In the genomic region with DNA sequence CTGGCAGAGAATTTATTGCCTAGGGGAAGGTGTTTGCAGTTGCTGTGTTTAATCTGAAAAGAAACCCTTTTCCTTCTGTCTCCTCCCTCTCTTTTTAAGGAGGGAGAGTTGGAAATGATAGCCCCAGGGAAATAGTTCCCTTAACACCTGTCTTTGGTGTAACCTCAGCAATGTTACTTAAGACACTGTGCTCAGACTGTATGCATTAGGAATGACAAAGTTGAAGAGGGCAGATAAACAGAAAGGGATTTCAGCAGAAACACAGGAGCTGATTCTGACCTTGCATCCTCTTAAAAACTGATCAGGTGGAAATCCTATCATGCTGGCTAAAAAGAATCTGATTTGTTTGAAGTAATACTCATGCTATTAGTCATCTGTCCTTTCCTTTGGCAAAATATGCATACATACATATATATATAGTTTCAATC, we compare ENCODE assay signal across 16 cellular contexts.
DNase-seq lines count a peak whose midpoint lies in the region; ATAC-seq and TF ChIP-seq lines count a peak whose summit lies in the region.
"Had no signal": no experiment of that assay in that cellular context is flagged by ENCODE, and none has a peak within 500 bp of the region (broad histone marks: within the 10 kb centered on the region; RNA-seq: fewer than 3 reads in every experiment).

No MANE protein-coding gene starts in this region.

- H3K27me3 Mint-ChIP-seq in WTC11 (ENCODE audit: low read depth): peaks cover 11% of the 10 kb centered on the region
- H3K27me3 Mint-ChIP-seq: CD4-positive, alpha-beta memory T cell had no signal

- H2BK5ac ChIP-seq in trophoblast cell (ENCODE audit: low read depth, low read length, poor library complexity): no peak overlapping the region

- H2AFZ ChIP-seq in trophoblast cell (ENCODE audit: insufficient read depth, low read length, poor library complexity): no peak overlapping the region

- H3K9me3 ChIP-seq in trophoblast cell (ENCODE audit: insufficient read depth, low read depth, low read length): no peaks in the 10 kb centered on the region

- no peak overlapping the region for H3K4me3 Mint-ChIP-seq in WTC11
- H3K4me3 Mint-ChIP-seq: CD4-positive, alpha-beta memory T cell had no signal

- no peak overlapping the region for H3K18ac ChIP-seq in trophoblast cell (ENCODE audit: low read length)

- no peak overlapping the region for H3K4ac ChIP-seq in trophoblast cell (ENCODE audit: low read depth, low read length)

- peaks cover 26% of the 10 kb centered on the region for H3K36me3 Mint-ChIP-seq in WTC11
- H3K36me3 Mint-ChIP-seq: CD4-positive, alpha-beta memory T cell had no signal

- ATAC-seq in WTC11: peak; percentile 52
- ATAC-seq: left ventricle myocardium superior had no signal

- no peaks in the 10 kb centered on the region for H3K36me3 ChIP-seq in trophoblast cell (ENCODE audit: control insufficient read depth in 1 of 2, insufficient read depth in 2 of 2, low read length in 2 of 2)

- H2AK5ac ChIP-seq in trophoblast cell (ENCODE audit: low read length): no peak overlapping the region

- H3K79me2 ChIP-seq in trophoblast cell (ENCODE audit: control insufficient read depth, insufficient read depth, low read length, poor library complexity): no peaks in the 10 kb centered on the region

- CTCF ChIA-PET in WTC11 (lab: Charles Lee): no interaction called here

- POLR2A ChIA-PET in WTC11 (lab: Charles Lee): no interaction called here

- H3K4me3 ChIP-seq in trophoblast cell (ENCODE audit: low read depth, low read length): no peak overlapping the region

- peaks cover 0 to 2% of the 10 kb centered on the region in 2 experiments for H3K4me1 ChIP-seq in trophoblast cell (ENCODE audit: control insufficient read depth in 1 of 2, insufficient read depth in 2 of 2, low read length in 2 of 2)

- H4K91ac ChIP-seq in trophoblast cell (ENCODE audit: low read depth, low read length): no peak overlapping the region

- no peak overlapping the region for H3K14ac ChIP-seq in trophoblast cell (ENCODE audit: low read length)

- no peak overlapping the region for H3K27ac ChIP-seq in trophoblast cell (ENCODE audit: low read depth, low read length)

- H3K4me1 Mint-ChIP-seq in WTC11: peaks cover 1% of the 10 kb centered on the region
- H3K4me1 Mint-ChIP-seq: CD4-positive, alpha-beta memory T cell had no signal

- H3K9ac ChIP-seq in trophoblast cell (ENCODE audit: low read length): no peak overlapping the region

- H4K12ac ChIP-seq in trophoblast cell (ENCODE audit: low read depth, low read length): no peak overlapping the region

- H3K9me3 Mint-ChIP-seq in WTC11: peaks cover 28% of the 10 kb centered on the region

- H2BK12ac ChIP-seq in trophoblast cell (ENCODE audit: low read length): no peak overlapping the region

- no peak for TF ChIP-seq CTCF in WTC11 (IDR thresholded peaks at IDR 0.05)

- no peak overlapping the region for H4K8ac ChIP-seq in trophoblast cell (ENCODE audit: low read depth, low read length)

- H3K27me3 ChIP-seq in trophoblast cell (ENCODE audit: insufficient read depth, low read length): no peaks in the 10 kb centered on the region

- DNase-seq in NCI-H748 (lab: John Stamatoyannopoulos, UW; ENCODE audit: unreplicated experiment) (peak; percentile 16), NCI-H748 treated with DMSO at 0.1 percent for 48 hours (lab: John Stamatoyannopoulos, UW) (no peak), HT1080 (ENCODE audit: low read depth) (peak; percentile 24), WTC11 (ENCODE audit: low spot score) (no peak), trophoblast cell (peak; percentile 61 to 93), NOMO-1 (lab: John Stamatoyannopoulos, UW; ENCODE audit: unreplicated experiment in 2 of 2) (no peak), germinal center (ENCODE audit: low spot score) (no peak)
- DNase-seq in effector CD4-positive, alpha-beta T cell: no peak
- DNase-seq: CD4-positive, alpha-beta memory T cell; central memory CD4-positive, alpha-beta T cell; effector CD8-positive, alpha-beta T cell; GDM1; hypothalamus; left ventricle myocardium superior; NCI-H1048; stimulated activated CD4-positive, alpha-beta T cell treated with anti-CD3 and anti-CD28 coated beads, Interleukin-2, amount 100 ng/mL, for 48 hours had no signal

- peaks cover 2% of the 10 kb centered on the region for H3K79me1 ChIP-seq in trophoblast cell (ENCODE audit: low read length)

- no peak overlapping the region for H3K23ac ChIP-seq in trophoblast cell (ENCODE audit: low read length)

- H3K4me2 ChIP-seq in trophoblast cell (ENCODE audit: low read length): no peak overlapping the region

- H3K27ac Mint-ChIP-seq in WTC11: no peak overlapping the region
- H3K27ac Mint-ChIP-seq: CD4-positive, alpha-beta memory T cell had no signal

- H2BK120ac ChIP-seq in trophoblast cell (ENCODE audit: insufficient read depth, low read length, poor library complexity): no peak overlapping the region

TF ChIP-seq in WTC11, 78 proteins besides CTCF, POLR2A, EP300 and RAD21 (continues in another document):
- TF ChIP-seq, protein P1, sequence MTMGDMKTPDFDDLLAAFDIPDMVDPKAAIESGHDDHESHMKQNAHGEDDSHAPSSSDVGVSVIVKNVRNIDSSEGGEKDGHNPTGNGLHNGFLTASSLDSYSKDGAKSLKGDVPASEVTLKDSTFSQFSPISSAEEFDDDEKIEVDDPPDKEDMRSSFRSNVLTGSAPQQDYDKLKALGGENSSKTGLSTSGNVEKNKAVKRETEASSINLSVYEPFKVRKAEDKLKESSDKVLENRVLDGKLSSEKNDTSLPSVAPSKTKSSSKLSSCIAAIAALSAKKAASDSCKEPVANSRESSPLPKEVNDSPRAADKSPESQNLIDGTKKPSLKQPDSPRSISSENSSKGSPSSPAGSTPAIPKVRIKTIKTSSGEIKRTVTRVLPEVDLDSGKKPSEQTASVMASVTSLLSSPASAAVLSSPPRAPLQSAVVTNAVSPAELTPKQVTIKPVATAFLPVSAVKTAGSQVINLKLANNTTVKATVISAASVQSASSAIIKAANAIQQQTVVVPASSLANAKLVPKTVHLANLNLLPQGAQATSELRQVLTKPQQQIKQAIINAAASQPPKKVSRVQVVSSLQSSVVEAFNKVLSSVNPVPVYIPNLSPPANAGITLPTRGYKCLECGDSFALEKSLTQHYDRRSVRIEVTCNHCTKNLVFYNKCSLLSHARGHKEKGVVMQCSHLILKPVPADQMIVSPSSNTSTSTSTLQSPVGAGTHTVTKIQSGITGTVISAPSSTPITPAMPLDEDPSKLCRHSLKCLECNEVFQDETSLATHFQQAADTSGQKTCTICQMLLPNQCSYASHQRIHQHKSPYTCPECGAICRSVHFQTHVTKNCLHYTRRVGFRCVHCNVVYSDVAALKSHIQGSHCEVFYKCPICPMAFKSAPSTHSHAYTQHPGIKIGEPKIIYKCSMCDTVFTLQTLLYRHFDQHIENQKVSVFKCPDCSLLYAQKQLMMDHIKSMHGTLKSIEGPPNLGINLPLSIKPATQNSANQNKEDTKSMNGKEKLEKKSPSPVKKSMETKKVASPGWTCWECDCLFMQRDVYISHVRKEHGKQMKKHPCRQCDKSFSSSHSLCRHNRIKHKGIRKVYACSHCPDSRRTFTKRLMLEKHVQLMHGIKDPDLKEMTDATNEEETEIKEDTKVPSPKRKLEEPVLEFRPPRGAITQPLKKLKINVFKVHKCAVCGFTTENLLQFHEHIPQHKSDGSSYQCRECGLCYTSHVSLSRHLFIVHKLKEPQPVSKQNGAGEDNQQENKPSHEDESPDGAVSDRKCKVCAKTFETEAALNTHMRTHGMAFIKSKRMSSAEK (CRISPR knock-in tag; IDR thresholded peaks at IDR 0.05; ENCODE audit: borderline replicate concordance): no peak
- TF ChIP-seq, protein P2, sequence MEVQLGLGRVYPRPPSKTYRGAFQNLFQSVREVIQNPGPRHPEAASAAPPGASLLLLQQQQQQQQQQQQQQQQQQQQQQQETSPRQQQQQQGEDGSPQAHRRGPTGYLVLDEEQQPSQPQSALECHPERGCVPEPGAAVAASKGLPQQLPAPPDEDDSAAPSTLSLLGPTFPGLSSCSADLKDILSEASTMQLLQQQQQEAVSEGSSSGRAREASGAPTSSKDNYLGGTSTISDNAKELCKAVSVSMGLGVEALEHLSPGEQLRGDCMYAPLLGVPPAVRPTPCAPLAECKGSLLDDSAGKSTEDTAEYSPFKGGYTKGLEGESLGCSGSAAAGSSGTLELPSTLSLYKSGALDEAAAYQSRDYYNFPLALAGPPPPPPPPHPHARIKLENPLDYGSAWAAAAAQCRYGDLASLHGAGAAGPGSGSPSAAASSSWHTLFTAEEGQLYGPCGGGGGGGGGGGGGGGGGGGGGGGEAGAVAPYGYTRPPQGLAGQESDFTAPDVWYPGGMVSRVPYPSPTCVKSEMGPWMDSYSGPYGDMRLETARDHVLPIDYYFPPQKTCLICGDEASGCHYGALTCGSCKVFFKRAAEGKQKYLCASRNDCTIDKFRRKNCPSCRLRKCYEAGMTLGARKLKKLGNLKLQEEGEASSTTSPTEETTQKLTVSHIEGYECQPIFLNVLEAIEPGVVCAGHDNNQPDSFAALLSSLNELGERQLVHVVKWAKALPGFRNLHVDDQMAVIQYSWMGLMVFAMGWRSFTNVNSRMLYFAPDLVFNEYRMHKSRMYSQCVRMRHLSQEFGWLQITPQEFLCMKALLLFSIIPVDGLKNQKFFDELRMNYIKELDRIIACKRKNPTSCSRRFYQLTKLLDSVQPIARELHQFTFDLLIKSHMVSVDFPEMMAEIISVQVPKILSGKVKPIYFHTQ (CRISPR knock-in tag; IDR thresholded peaks at IDR 0.05): no peak
- no peak for TF ChIP-seq FOXP1 (CRISPR knock-in tag; IDR thresholded peaks at IDR 0.05; ENCODE audit: borderline replicate concordance)
- TF ChIP-seq IRF2 (CRISPR knock-in tag; IDR thresholded peaks at IDR 0.05; ENCODE audit: borderline replicate concordance, low read depth): no peak

Comparison
In these comparisons a context has a peak if more than half of its experiments do, and no peak if none do; other contexts are left out.
1. DNase-seq: peak in NCI-H748 (single experiment), HT1080 (single experiment) and trophoblast cell (2 of 2); none in NCI-H748 treated with DMSO at 0.1 percent for 48 hours (single experiment), WTC11 (single experiment), NOMO-1 (0 of 2), germinal center (single experiment) and effector CD4-positive, alpha-beta T cell (single experiment).